In the genomic region with DNA sequence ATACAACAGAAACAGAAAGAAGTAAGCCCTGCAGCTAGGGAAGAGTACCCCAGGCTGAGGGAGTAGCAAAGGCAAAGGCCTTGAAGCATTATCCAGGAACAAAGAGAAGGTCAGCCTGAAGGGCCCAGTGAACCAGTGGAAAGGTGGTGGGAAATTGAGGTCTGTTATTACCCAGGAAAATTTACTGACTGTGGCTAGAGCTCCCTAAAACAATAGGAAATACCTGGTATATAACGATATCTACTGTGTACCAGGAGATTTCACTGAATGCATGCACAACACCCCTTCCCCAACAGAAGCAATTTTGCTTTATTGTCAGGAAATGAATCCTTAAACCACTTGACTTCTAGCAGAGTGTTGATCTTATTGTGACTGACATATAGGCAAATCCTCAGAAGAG, we compare ENCODE assay signal across 29 cellular contexts.
"Had no signal": no experiment of that assay in that cellular context is flagged by ENCODE, and none has a peak within 500 bp of the region (broad histone marks: within the 10 kb centered on the region; RNA-seq: fewer than 3 reads in every experiment).

No MANE protein-coding gene starts in this region.

- H3K27me3 Mint-ChIP-seq: activated CD4-positive, alpha-beta memory T cell treated with anti-CD3 and anti-CD28 coated beads, Interleukin-2, amount 10 ng/mL, durations not matched to agents 7 days and 5 days; activated CD4-positive, alpha-beta T cell treated with anti-CD3 and anti-CD28 coated beads, Interleukin-2, amount 10 ng/mL, durations not matched to agents 7 days and 5 days; activated T-cell treated with anti-CD3 and anti-CD28 coated beads, Interleukin-2, amount 50 U/mL, for 24 hours; stimulated activated memory B cell treated with anti-CD40 and anti-IgM and Interleukin-4, amounts not matched to agents 10 μg/mL and 1 μg/mL and 100 μg/mL, for 72 hours had no signal

- ATAC-seq: heart right ventricle; pancreas; psoas muscle; stimulated activated memory B cell treated with anti-CD40 and anti-IgM and Interleukin-4, amounts not matched to agents 10 μg/mL and 1 μg/mL and 100 μg/mL, for 72 hours; WTC11 had no signal

- H3K4me3 ChIP-seq: esophagus muscularis mucosa, heart right ventricle, left ventricle myocardium inferior, pancreas, psoas muscle, right atrium auricular region, smooth muscle cell, stomach, thyroid gland, upper lobe of left lung, vagina had no signal

- H3K27ac Mint-ChIP-seq: activated CD4-positive, alpha-beta memory T cell treated with anti-CD3 and anti-CD28 coated beads, Interleukin-2, amount 10 ng/mL, durations not matched to agents 7 days and 5 days; activated CD4-positive, alpha-beta T cell treated with anti-CD3 and anti-CD28 coated beads, Interleukin-2, amount 10 ng/mL, durations not matched to agents 7 days and 5 days; activated T-cell treated with anti-CD3 and anti-CD28 coated beads, Interleukin-2, amount 50 U/mL, for 24 hours; endodermal cell; nephron progenitor cell; stimulated activated memory B cell treated with anti-CD40 and anti-IgM and Interleukin-4, amounts not matched to agents 10 μg/mL and 1 μg/mL and 100 μg/mL, for 72 hours; WTC11 had no signal

- FAIRE-seq: pancreas had no signal

- H3K36me3 ChIP-seq: esophagus muscularis mucosa, heart right ventricle, left ventricle myocardium inferior, pancreas, right atrium auricular region, stomach, thyroid gland, upper lobe of left lung, vagina had no signal

- H3K4me1 Mint-ChIP-seq: activated CD4-positive, alpha-beta memory T cell treated with anti-CD3 and anti-CD28 coated beads, Interleukin-2, amount 10 ng/mL, durations not matched to agents 7 days and 5 days; activated CD4-positive, alpha-beta T cell treated with anti-CD3 and anti-CD28 coated beads, Interleukin-2, amount 10 ng/mL, durations not matched to agents 7 days and 5 days; nephron progenitor cell; stimulated activated memory B cell treated with anti-CD40 and anti-IgM and Interleukin-4, amounts not matched to agents 10 μg/mL and 1 μg/mL and 100 μg/mL, for 72 hours; WTC11 had no signal

- H3K36me3 Mint-ChIP-seq: stimulated activated memory B cell treated with anti-CD40 and anti-IgM and Interleukin-4, amounts not matched to agents 10 μg/mL and 1 μg/mL and 100 μg/mL, for 72 hours had no signal

- H3K27me3 ChIP-seq: esophagus muscularis mucosa, heart right ventricle, pancreas, right atrium auricular region, stomach, thyroid gland, upper lobe of left lung, vagina had no signal

- H3K9me3 ChIP-seq: esophagus muscularis mucosa, pancreas, psoas muscle, right atrium auricular region, thyroid gland, vagina had no signal

- H3K4me1 ChIP-seq: esophagus muscularis mucosa, heart right ventricle, pancreas, psoas muscle, right atrium auricular region, stomach, thyroid gland, upper lobe of left lung, vagina had no signal

- H3K27ac ChIP-seq: esophagus muscularis mucosa, heart right ventricle, left ventricle myocardium inferior, pancreas, psoas muscle, right atrium auricular region, stomach, thyroid gland, upper lobe of left lung, vagina had no signal

- H3K4me3 Mint-ChIP-seq: activated CD4-positive, alpha-beta memory T cell treated with anti-CD3 and anti-CD28 coated beads, Interleukin-2, amount 10 ng/mL, durations not matched to agents 7 days and 5 days; activated CD4-positive, alpha-beta T cell treated with anti-CD3 and anti-CD28 coated beads, Interleukin-2, amount 10 ng/mL, durations not matched to agents 7 days and 5 days; activated T-cell treated with anti-CD3 and anti-CD28 coated beads, Interleukin-2, amount 50 U/mL, for 24 hours; endodermal cell; nephron progenitor cell; stimulated activated memory B cell treated with anti-CD40 and anti-IgM and Interleukin-4, amounts not matched to agents 10 μg/mL and 1 μg/mL and 100 μg/mL, for 72 hours; WTC11 had no signal

- DNase-seq: activated CD4-positive, alpha-beta memory T cell treated with anti-CD3 and anti-CD28 coated beads, Interleukin-2, amount 10 ng/mL, durations not matched to agents 7 days and 5 days; activated CD4-positive, alpha-beta T cell treated with anti-CD3 and anti-CD28 coated beads for 1 hour; activated CD4-positive, alpha-beta T cell treated with anti-CD3 and anti-CD28 coated beads, Interleukin-2, amount 10 ng/mL, durations not matched to agents 7 days and 5 days; activated CD8-positive, alpha-beta memory T cell treated with anti-CD3 and anti-CD28 coated beads, Interleukin-2, amount 50 U/mL, for 48 hours; activated gamma-delta T cell treated with Interleukin-2 at 50 U/mL for 16 hours; activated naive CD4-positive, alpha-beta T cell treated with anti-CD3 and anti-CD28 coated beads, Interleukin-2, amount 50 U/mL, for 16 hours; activated T-cell treated with anti-CD3 and anti-CD28 coated beads, Interleukin-2, amount 50 U/mL, for 24 hours; amniotic stem cell; central memory CD4-positive, alpha-beta T cell; endodermal cell; foreskin melanocyte; heart right ventricle; left ventricle myocardium inferior; nephron progenitor cell; pancreas; psoas muscle; stimulated activated CD4-positive, alpha-beta T cell treated with anti-CD3 and anti-CD28 coated beads, Interleukin-1b, Interleukin-23, amount 100 ng/mL, for 48 hours; stimulated activated CD4-positive, alpha-beta T cell treated with anti-CD3 and anti-CD28 coated beads, Interleukin-4, amount 100 ng/mL, for 4 hours; stimulated activated CD8-positive, alpha-beta memory T cell treated with anti-CD3 and anti-CD28 coated beads, Interleukin-4, amount 100 ng/mL, for 48 hours; stomach; T-helper 2 cell; thyroid gland; upper lobe of left lung had no signal
